Comparison of ENCODE assay signal across 1 cellular context in genomic region chr20:1125266-1125665, GRCh38.
TF ChIP-seq lines count a peak whose summit lies in the region.

No MANE protein-coding gene starts in this region.

TF ChIP-seq in K562, 482 proteins besides CTCF, POLR2A, EP300 and RAD21:
- peak; percentile 36; the same call in 1 of the 2 replicates for TF ChIP-seq POLR2AphosphoS5 (IDR thresholded peaks at IDR 0.05; ENCODE audit: control insufficient read depth, insufficient read depth, low read depth, low read length)
- TF ChIP-seq NCOR1 (IDR thresholded peaks at IDR 0.05): peak; percentile 62
- peak; percentile 82 for TF ChIP-seq CBFA2T2 (conservative IDR thresholded peaks at IDR 0.05)
- TF ChIP-seq NFIC (IDR thresholded peaks at IDR 0.05): peak; percentile 38; the same call in 1 of the 2 replicates
- 0 out of 6 replicates have a peak, but pooled peaks of 1 of the 3 experiments have one; percentile 26 for TF ChIP-seq ZBTB11 (CRISPR knock-in tag; IDR thresholded peaks at IDR 0.05)
- no peak for TF ChIP-seq MAFG (tag; conservative IDR thresholded peaks at IDR 0.05)
- TF ChIP-seq TRIM24 (IDR thresholded peaks at IDR 0.05): peak in 1 of 2 experiments; percentile 10; a peak in 1 of 4 replicates
- TF ChIP-seq CREBBP (IDR thresholded peaks at IDR 0.05; ENCODE audit: low read depth, low read length): no peak
- peak; percentile 48 for TF ChIP-seq ARID1B (IDR thresholded peaks at IDR 0.05)
- TF ChIP-seq TAL1 (IDR thresholded peaks at IDR 0.05): peak; percentile 55; the same call in 1 of the 2 replicates
- no peak for TF ChIP-seq LEF1 (IDR thresholded peaks at IDR 0.05)
- peak; percentile 73 for TF ChIP-seq TCF3 (CRISPR knock-in tag; IDR thresholded peaks at IDR 0.05)
- TF ChIP-seq CBFA2T3 (IDR thresholded peaks at IDR 0.05): peak; percentile 87
- no peak for TF ChIP-seq SMAD3 (CRISPR knock-in tag; conservative IDR thresholded peaks at IDR 0.05)
- TF ChIP-seq KLF16 (IDR thresholded peaks at IDR 0.05): peak; percentile 52; the same call in 1 of the 2 replicates
- TF ChIP-seq STAT6 (CRISPR knock-in tag; IDR thresholded peaks at IDR 0.05): no peak
- TF ChIP-seq TEAD4 (IDR thresholded peaks at IDR 0.05; ENCODE audit: low read length): peak; percentile 67
- TF ChIP-seq TEAD4 (CRISPR knock-in tag; IDR thresholded peaks at IDR 0.05; ENCODE audit: borderline replicate concordance): no peak
- 0 out of 4 replicates have a peak, but pooled peaks of 1 of the 2 experiments have one; percentile 13 for TF ChIP-seq KDM1A (IDR thresholded peaks at IDR 0.05)
- TF ChIP-seq RCOR1 (IDR thresholded peaks at IDR 0.05; ENCODE audit: borderline replicate concordance in 1 of 2, low read depth in 2 of 2, low read length in 2 of 2): 0 out of 4 replicates have a peak, but pooled peaks of 1 of the 2 experiments have one; percentile 26
